Comparison of ENCODE assay signal across 8 cellular contexts in the genomic region with DNA sequence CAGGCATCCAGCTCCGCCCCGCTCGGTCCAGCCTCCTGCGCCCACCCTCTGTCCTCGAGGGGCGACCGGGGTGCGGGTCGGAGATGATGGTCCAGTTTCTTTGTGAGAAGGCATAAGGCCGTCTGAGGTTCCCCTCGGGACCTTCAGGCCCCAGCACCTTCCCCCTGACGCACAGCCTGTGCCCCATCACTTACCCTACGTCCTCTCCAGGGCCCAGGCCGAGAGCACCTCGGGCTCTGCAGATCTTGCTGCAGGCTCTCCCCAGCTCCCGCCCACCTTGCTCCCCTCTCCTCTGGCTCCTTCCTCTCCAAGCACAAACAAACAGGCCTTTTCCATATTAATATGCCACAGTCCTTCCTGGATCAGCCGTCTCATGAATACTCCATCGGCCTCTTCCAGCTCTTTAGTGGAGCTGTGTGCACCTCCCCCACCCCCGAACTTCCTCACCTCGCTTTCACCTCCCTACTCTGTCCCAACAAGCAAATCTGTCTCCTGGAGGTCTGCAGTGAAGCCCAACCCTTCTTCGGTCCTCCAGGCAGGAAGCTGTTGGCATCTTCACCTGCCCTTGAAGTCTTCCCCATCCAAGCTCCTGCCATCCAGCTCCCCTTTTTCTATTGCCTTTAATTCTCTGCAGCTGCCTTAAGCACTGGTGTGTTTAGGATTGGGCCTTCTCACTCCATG. TPM values are rescaled to one million over a fixed set of nuclear protein-coding genes. Genes with fewer than 3 reads are reported as not detected.
DNase-seq lines count a peak whose midpoint lies in the region; FAIRE-seq and TF ChIP-seq lines count a peak whose summit lies in the region.

No MANE protein-coding gene starts in this region.

- H3K27ac ChIP-seq in coronary artery, result no peak overlapping the region
- H3K27ac ChIP-seq in kidney (ENCODE audit: low read depth in 2 of 2, low read length in 2 of 2), result no peak overlapping the region

- H3K27ac Mint-ChIP-seq in CD14-positive monocyte, result no peak overlapping the region
- H3K27ac Mint-ChIP-seq in HFFc6, result no peak overlapping the region
- no peak overlapping the region for H3K27ac Mint-ChIP-seq in neural crest cell (ENCODE audit: unreplicated experiment)

- no peak overlapping the region for H3K9ac ChIP-seq in kidney (ENCODE audit: low read length in 2 of 2)

- H3K9me3 Mint-ChIP-seq in CD14-positive monocyte, result peaks cover 0 to 12% (median 6%) of the 10 kb centered on the region in 7 donors
- H3K9me3 Mint-ChIP-seq in HFFc6, result no peaks in the 10 kb centered on the region
- H3K9me3 Mint-ChIP-seq in neural crest cell, result no peaks in the 10 kb centered on the region

- FAIRE-seq in kidney (lab: Jason Lieb, UNC), result no peak

- H3K27me3 Mint-ChIP-seq in CD14-positive monocyte (ENCODE audit: low read depth in 3 of 3) (peaks cover 34 to 56% (median 48%) of the 10 kb centered on the region in 3 donors), HFFc6 (ENCODE audit: insufficient read depth) (peaks cover 33% of the 10 kb centered on the region), neural crest cell (ENCODE audit: low read depth) (peaks cover 50% of the 10 kb centered on the region)

- no peaks in the 10 kb centered on the region for H3K36me3 ChIP-seq in kidney (ENCODE audit: control insufficient read depth in 1 of 2, insufficient read depth in 2 of 2, low read length in 2 of 2)

- H3K36me3 Mint-ChIP-seq in CD14-positive monocyte (peaks cover 7 to 12% of the 10 kb centered on the region in 2 donors), HFFc6 (ENCODE audit: low read depth) (no peaks in the 10 kb centered on the region), neural crest cell (ENCODE audit: low read depth) (no peaks in the 10 kb centered on the region)

- TF ChIP-seq CTCF in CD14-positive monocyte (IDR thresholded peaks at IDR 0.05) (no peak), HFFc6 (IDR thresholded peaks at IDR 0.05) (no peak), coronary artery (IDR thresholded peaks at IDR 0.05) (no peak), neural crest cell (conservative IDR thresholded peaks at IDR 0.05) (no peak), kidney (IDR thresholded peaks at IDR 0.05; ENCODE audit: borderline replicate concordance, extremely low read depth, insufficient read depth) (no peak)

- DNase-seq in CD14-positive monocyte (ENCODE audit: low spot score), result no peak
- no peak for DNase-seq in HFFc6
- DNase-seq in coronary artery (ENCODE audit: low spot score), result no peak
- no peak for DNase-seq in neural crest cell (ENCODE audit: low read depth, low spot score)
- DNase-seq in superior temporal gyrus (ENCODE audit: extremely low spot score), result no peak
- no peak for DNase-seq in kidney
- no peak for DNase-seq in middle frontal gyrus (ENCODE audit: extremely low spot score, low spot score)
- no peak for DNase-seq in 8988T

- H3K9me3 ChIP-seq in kidney (ENCODE audit: control insufficient read depth in 1 of 2, low read length in 2 of 2), result no peaks in the 10 kb centered on the region

- H3K4me3 Mint-ChIP-seq in CD14-positive monocyte (peak overlapping the region; percentile 62 to 86), HFFc6 (peak overlapping the region; percentile 16; the same call in 1 of the 2 replicates), neural crest cell (peak overlapping the region; percentile 56)

- intact Hi-C loops in CD14-positive monocyte (cut with micrococcal nuclease) (loop anchor here (5.0 to 10.0 kb wide), 3 partner anchors 63 to 170 kb away; a partner anchor contains a TSS), kidney (cut with DNase I) (no loop called here)

- H3K4me3 ChIP-seq in coronary artery (peak overlapping the region; percentile 75), kidney (ENCODE audit: low read length in 2 of 2) (peak overlapping the region in 1 of 2 donors; percentile 46)

- peaks cover 0 to 10% of the 10 kb centered on the region in 2 donors for H3K4me1 ChIP-seq in kidney (ENCODE audit: control insufficient read depth in 1 of 2, insufficient read depth in 1 of 2, low read depth in 1 of 2, low read length in 2 of 2)

- H3K4me1 Mint-ChIP-seq in CD14-positive monocyte (peaks cover 39% of the 10 kb centered on the region), HFFc6 (ENCODE audit: low read depth) (peaks cover 27% of the 10 kb centered on the region), neural crest cell (peaks cover 31% of the 10 kb centered on the region)

RNA-seq across cellular contexts. Expression of a gene that starts 0.4 kb away (rescaled TPM):
- polyA plus RNA-seq in CD14-positive monocyte, result 1 to 10 TPM; 2.0 to 2.6 TPM
- under 1 TPM; 0.07 to 0.48 (median 0.32) TPM for total RNA-seq in HFFc6 (2021; fragmentation: NEBNext Ultra II Directional; extraction: Animal tissue kit (Norgen Biotek cat#: 25700))
- total RNA-seq in neural crest cell, result 9.0 and 10.2 TPM in 2 replicates
- 13.8 TPM for total RNA-seq in kidney
- polyA plus RNA-seq in kidney (ENCODE audit: insufficient read depth, low read depth, low replicate concordance), result 16.6 TPM

RNA-seq across cellular contexts. Expression of a gene that starts 56.0 kb away (rescaled TPM):
- polyA plus RNA-seq in CD14-positive monocyte (100 to 1,000 TPM; 359 to 382 TPM), kidney (ENCODE audit: insufficient read depth, low read depth, low replicate concordance) (17.9 TPM)
- 10 to 100 TPM; 27.7 to 37.5 (median 32.7) TPM for total RNA-seq in HFFc6 (2021; fragmentation: NEBNext Ultra II Directional; extraction: Animal tissue kit (Norgen Biotek cat#: 25700))
- total RNA-seq in neural crest cell (25.4 and 26.3 TPM in 2 replicates), kidney (61.3 TPM)

RNA-seq across cellular contexts. Expression of a gene that starts 59.5 kb away (rescaled TPM):
- polyA plus RNA-seq in CD14-positive monocyte (10 to 100 TPM; 36.0 to 45.6 TPM), kidney (ENCODE audit: insufficient read depth, low read depth, low replicate concordance) (31.2 TPM)
- 10 to 100 TPM; 66.4 to 79.3 (median 78.3) TPM for total RNA-seq in HFFc6 (2021; fragmentation: NEBNext Ultra II Directional; extraction: Animal tissue kit (Norgen Biotek cat#: 25700))
- total RNA-seq in neural crest cell (34.7 and 35.6 TPM in 2 replicates), kidney (42.6 TPM)

Comparison
In these comparisons a context has a peak if more than half of its experiments do, and no peak if none do; other contexts are left out.
1. H3K4me3 Mint-ChIP-seq: peak in every context shown above with its lines; median percentile 74 in CD14-positive monocyte; 56 in neural crest cell; 16 in HFFc6.